ENCODE assay signal across 25 cellular contexts in genomic region chr6:106383573-106383972, GRCh38. TPM values are rescaled to one million over a fixed set of nuclear protein-coding genes. Genes with fewer than 3 reads are reported as not detected.
A peak's percentile ranks its signal among the peaks of the same experiment; 100 is the strongest.
DNase-seq lines count a peak whose midpoint lies in the region; ATAC-seq and TF ChIP-seq lines count a peak whose summit lies in the region.
"Had no signal": no experiment of that assay in that cellular context is flagged by ENCODE, and none has a peak within 500 bp of the region (broad histone marks: within the 10 kb centered on the region; RNA-seq: fewer than 3 reads in every experiment).

No MANE protein-coding gene starts in this region.

- H3K27me3 ChIP-seq in upper lobe of right lung (no peaks in the 10 kb centered on the region), psoas muscle (ENCODE audit: insufficient read depth in 3 of 3, low read length in 2 of 3) (no peaks in the 10 kb centered on the region)
- H3K27me3 ChIP-seq: upper lobe of left lung had no signal

- no peaks in the 10 kb centered on the region for H3K4me1 ChIP-seq in upper lobe of right lung
- H3K4me1 ChIP-seq in psoas muscle: no peaks in the 10 kb centered on the region
- H3K4me1 ChIP-seq: upper lobe of left lung had no signal

- ATAC-seq in upper lobe of right lung (peak; percentile 82), psoas muscle (no peak)
- ATAC-seq: T-helper 17 cell had no signal

- intact Hi-C loops in upper lobe of right lung (cut with DNase I) (no loop called here), psoas muscle (cut with DNase I) (no loop called here)

- no peak overlapping the region for H3K27ac ChIP-seq in upper lobe of right lung
- no peak overlapping the region for H3K27ac ChIP-seq in psoas muscle
- H3K27ac ChIP-seq: PC-9, SJSA1, upper lobe of left lung had no signal

- H3K9me3 ChIP-seq in upper lobe of right lung (no peaks in the 10 kb centered on the region), psoas muscle (no peaks in the 10 kb centered on the region)
- H3K9me3 ChIP-seq: SJSA1, upper lobe of left lung had no signal

- no peaks in the 10 kb centered on the region for H3K36me3 ChIP-seq in upper lobe of right lung
- no peaks in the 10 kb centered on the region for H3K36me3 ChIP-seq in psoas muscle (ENCODE audit: insufficient read depth in 1 of 2, low read depth in 1 of 2)
- H3K36me3 ChIP-seq: SJSA1, upper lobe of left lung had no signal

- peak; percentile 23 for DNase-seq in SIG-M5 treated with dmso at 0.1 percent for 504 hours (lab: John Stamatoyannopoulos, UW; ENCODE audit: unreplicated experiment)
- DNase-seq in SIG-M5 (lab: John Stamatoyannopoulos, UW): no peak
- DNase-seq in RKO (ENCODE audit: low spot score): peak; percentile 1
- DNase-seq in fibroblast of gingiva (ENCODE audit: low read depth): peak; percentile 2
- no peak for DNase-seq in upper lobe of right lung
- DNase-seq in psoas muscle: no peak
- DNase-seq in activated CD4-positive, CD25-positive, alpha-beta regulatory T cell treated with anti-CD3 and anti-CD28 coated beads, Interleukin-2, amount 50 U/mL, for 72 hours: no peak
- no peak for DNase-seq in NCI-H2107 (lab: John Stamatoyannopoulos, UW)
- DNase-seq: 8988T; activated CD4-positive, alpha-beta T cell treated with anti-CD3 and anti-CD28 coated beads, Interleukin-2, amount 10 ng/mL, durations not matched to agents 24 days and 14 days; activated naive CD4-positive, alpha-beta T cell treated with anti-CD3 and anti-CD28 coated beads, Interleukin-2, amount 50 U/mL, for 16 hours; aorta; CD8-positive, alpha-beta memory T cell; cortex of kidney; KBM-7; mesendoderm; NCI-H1048; NCI-H1694 treated with DMSO at 0.1 percent for 48 hours; NCI-H526; PC-9; small intestine; stimulated activated CD4-positive, alpha-beta T cell treated with anti-CD3 and anti-CD28 coated beads, Interleukin-1b, Interleukin-23, amount 100 ng/mL, for 48 hours; T-helper 17 cell; upper lobe of left lung had no signal

- no peak for TF ChIP-seq CTCF in upper lobe of right lung (IDR thresholded peaks at IDR 0.05)
- TF ChIP-seq CTCF in psoas muscle (IDR thresholded peaks at IDR 0.05): no peak

- 74 to 87% (median 79%) methylated on average over 2 of the region's 2 CpGs for WGBS in psoas muscle, 3 donors

- no peak overlapping the region for H3K4me3 ChIP-seq in upper lobe of right lung
- no peak overlapping the region for H3K4me3 ChIP-seq in psoas muscle
- H3K4me3 ChIP-seq: PC-9, SJSA1, upper lobe of left lung had no signal

RNA-seq across cellular contexts. Expression of gene CRYBG1, which starts 23.1 kb away (rescaled TPM):
- total RNA-seq in upper lobe of right lung (24.9 TPM), psoas muscle (1 to 10 TPM in 2 of 4 donors, under 1 TPM in 2; 0.82 to 1.6 (median 1.3) TPM)
- polyA plus RNA-seq in psoas muscle: under 1 TPM; 0.17 to 0.43 (median 0.35) TPM

RNA-seq across cellular contexts. Expression of gene ATG5, which starts 58.0 kb away (rescaled TPM):
- total RNA-seq in upper lobe of right lung (34.4 TPM), psoas muscle (10 to 100 TPM; 16.2 to 22.1 (median 18.6) TPM)
- 10 to 100 TPM; 13.5 to 35.7 (median 28.9) TPM for polyA plus RNA-seq in psoas muscle

Comparison
In these comparisons a context has a peak if more than half of its experiments do, and no peak if none do; other contexts are left out.
1. DNase-seq: peak in SIG-M5 treated with dmso at 0.1 percent for 504 hours (single experiment), RKO (single experiment) and fibroblast of gingiva (single experiment); none in SIG-M5 (single experiment), upper lobe of right lung (single experiment), psoas muscle (0 of 2), activated CD4-positive, CD25-positive, alpha-beta regulatory T cell treated with anti-CD3 and anti-CD28 coated beads, Interleukin-2, amount 50 U/mL, for 72 hours (single experiment) and NCI-H2107 (single experiment).